In the genomic region with DNA sequence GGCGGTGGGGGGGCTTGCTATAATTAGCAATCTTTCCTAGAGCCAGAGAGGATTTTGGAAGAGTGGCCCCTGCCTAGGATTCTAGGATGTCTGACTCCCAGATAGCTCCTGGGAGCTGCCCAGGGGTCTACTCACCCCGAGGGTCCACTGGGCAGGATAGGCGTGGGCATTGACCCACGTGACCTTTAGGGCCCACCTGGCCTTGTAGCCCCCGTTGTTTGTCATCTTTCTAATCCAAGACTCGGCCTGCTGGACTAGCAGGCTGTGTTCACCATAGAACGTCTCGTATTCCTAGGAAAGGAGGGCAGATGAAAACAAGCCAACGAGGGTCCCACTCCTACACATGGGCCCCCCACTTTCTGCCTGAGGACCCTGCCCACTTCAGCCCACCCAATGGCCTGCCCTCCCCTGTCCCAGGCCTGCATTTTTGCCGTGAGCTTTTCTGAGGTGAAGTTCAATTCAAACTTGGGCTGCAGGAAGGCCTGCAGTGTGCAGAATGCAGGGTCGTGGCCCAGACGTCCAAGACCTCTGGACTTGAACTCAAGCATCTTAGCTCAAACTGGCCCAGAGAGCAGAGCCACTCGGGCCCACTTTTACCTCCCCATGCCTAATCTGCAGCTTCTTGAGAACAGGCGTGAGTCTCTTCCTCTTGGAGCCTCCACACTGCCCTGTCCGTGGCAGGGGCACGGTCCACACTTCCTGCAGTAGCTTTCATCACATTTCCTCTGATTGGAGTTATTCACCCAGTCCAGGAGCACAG, we compare ENCODE assay signal across 24 cellular contexts. TPM values are rescaled to one million over a fixed set of nuclear protein-coding genes. Genes with fewer than 3 reads are reported as not detected.
DNase-seq lines count a peak whose midpoint lies in the region; ATAC-seq and TF ChIP-seq lines count a peak whose summit lies in the region.
"Had no signal": no experiment of that assay in that cellular context is flagged by ENCODE, and none has a peak within 500 bp of the region (broad histone marks: within the 10 kb centered on the region; RNA-seq: fewer than 3 reads in every experiment).

No MANE protein-coding gene starts in this region.

- no peak overlapping the region for H3K4me3 Mint-ChIP-seq in nephron progenitor cell
- H3K4me3 Mint-ChIP-seq: CD4-positive, alpha-beta T cell; T-helper 1 cell treated with Interleukin-12 subunit alpha and Interleukin-12 subunit beta and Interleukin-4 antibody, amounts not matched to agents 30 μg/mL and 1 μg/mL, for 36 hours; type B pancreatic cell had no signal

- DNase-seq in SIG-M5 treated with dmso at 0.1 percent for 504 hours (lab: John Stamatoyannopoulos, UW; ENCODE audit: unreplicated experiment): peak; percentile 13
- DNase-seq in SIG-M5 (lab: John Stamatoyannopoulos, UW): no peak
- peak; percentile 17 for DNase-seq in GM12865 (ENCODE audit: low read depth)
- DNase-seq in dermis blood vessel endothelial cell: peak; percentile 86
- DNase-seq in sciatic nerve (ENCODE audit: low spot score): peak; percentile 23
- no peak for DNase-seq in nephron progenitor cell
- no peak for DNase-seq in effector CD8-positive, alpha-beta T cell (lab: John Stamatoyannopoulos, UW)
- DNase-seq in OCI-M2 (lab: John Stamatoyannopoulos, UW; ENCODE audit: unreplicated experiment): no peak
- DNase-seq: activated CD4-positive, alpha-beta T cell treated with anti-CD3 and anti-CD28 coated beads for 1 hour; body of pancreas; CD4-positive, alpha-beta T cell; effector memory CD4-positive, alpha-beta T cell; GDM1; NCI-H2107; NCI-H510A; NK-92 treated with Interleukin-12 subunit alpha and Interleukin-12 subunit beta, amount 100 ng/mL, for 24 hours; Peyer's patch had no signal

- H3K27ac Mint-ChIP-seq in nephron progenitor cell: no peak overlapping the region
- H3K27ac Mint-ChIP-seq: CD4-positive, alpha-beta T cell; T-helper 1 cell treated with Interleukin-12 subunit alpha and Interleukin-12 subunit beta and Interleukin-4 antibody, amounts not matched to agents 30 μg/mL and 1 μg/mL, for 36 hours; type B pancreatic cell had no signal

- H3K27me3 Mint-ChIP-seq in nephron progenitor cell (ENCODE audit: low read depth, poor library complexity): peaks cover 7% of the 10 kb centered on the region
- H3K27me3 Mint-ChIP-seq: CD4-positive, alpha-beta T cell; type B pancreatic cell had no signal

- no peak for ATAC-seq in sciatic nerve
- ATAC-seq: body of pancreas, left lobe of liver, mucosa of descending colon had no signal

- H3K4me1 Mint-ChIP-seq in nephron progenitor cell: peaks cover 5% of the 10 kb centered on the region

- no peaks in the 10 kb centered on the region for H3K36me3 Mint-ChIP-seq in nephron progenitor cell (ENCODE audit: low read depth)
- H3K36me3 Mint-ChIP-seq: type B pancreatic cell had no signal

- TF ChIP-seq CTCF in GM12865 (IDR thresholded peaks at IDR 0.05; ENCODE audit: insufficient read depth, low read depth, low read length, missing control alignments) (no peak), nephron progenitor cell (IDR thresholded peaks at IDR 0.05) (no peak)

- peaks cover 23% of the 10 kb centered on the region for H3K9me3 Mint-ChIP-seq in nephron progenitor cell
- H3K9me3 Mint-ChIP-seq: CD4-positive, alpha-beta T cell; type B pancreatic cell had no signal

- H3K4me3 ChIP-seq in GM12865 (ENCODE audit: low read depth, low read length): no peak overlapping the region
- H3K4me3 ChIP-seq: body of pancreas, esophagus muscularis mucosa, hepatocyte, mucosa of descending colon, Peyer's patch had no signal

- intact Hi-C loops in sciatic nerve (cut with DNase I): no loop called here

RNA-seq across cellular contexts. Expression of gene MUC4, which starts 41.5 kb away (rescaled TPM):
- total RNA-seq in dermis blood vessel endothelial cell (0.17 TPM in 1 of 2 replicates, not detected in the other), sciatic nerve (0.31 TPM)
- total RNA-seq: A172; body of pancreas; CD4-positive, alpha-beta T cell had no signal

RNA-seq across cellular contexts. Expression of gene MUC20, which starts 49.5 kb away (rescaled TPM):
- 0.51 TPM in 1 of 2 replicates, not detected in the other for total RNA-seq in dermis blood vessel endothelial cell
- total RNA-seq in sciatic nerve: 28.7 TPM

Comparison
In these comparisons a context has a peak if more than half of its experiments do, and no peak if none do; other contexts are left out.
1. DNase-seq: peak in SIG-M5 treated with dmso at 0.1 percent for 504 hours (single experiment), GM12865 (single experiment), dermis blood vessel endothelial cell (single experiment) and sciatic nerve (single experiment); none in SIG-M5 (single experiment), nephron progenitor cell (single experiment), effector CD8-positive, alpha-beta T cell (single experiment) and OCI-M2 (single experiment).
2. RNA of gene MUC20, which starts 49.5 kb away (total RNA-seq): 28.7 TPM in sciatic nerve (single experiment); 0.51 TPM in dermis blood vessel endothelial cell; every median in the first group is over 10 times any median in the second.